ENCODE assay signal across 16 cellular contexts in genomic region chr16:50288920-50289319, GRCh38.
"Had no signal": no experiment of that assay in that cellular context is flagged by ENCODE, and none has a peak within 500 bp of the region (broad histone marks: within the 10 kb centered on the region; RNA-seq: fewer than 3 reads in every experiment).

No MANE protein-coding gene starts in this region.

- ATAC-seq: right cardiac atrium had no signal

- H3K27me3 ChIP-seq: brain microvascular endothelial cell, SJSA1, suprapubic skin, upper lobe of left lung had no signal

- DNase-seq: activated CD4-positive, alpha-beta T cell treated with anti-CD3 and anti-CD28 coated beads for 48 hours; activated gamma-delta T cell treated with Interleukin-2 at 50 U/mL for 16 hours; activated T-cell treated with anti-CD3 and anti-CD28 coated beads, Interleukin-2, amount 50 U/mL, for 1 hour; amygdala; brain microvascular endothelial cell; cerebellar nuclear complex; dermis blood vessel endothelial cell; endodermal cell; erythroblast; kidney glomerular epithelial cell; stimulated activated naive CD4-positive, alpha-beta T cell; upper lobe of left lung had no signal

- H3K27ac Mint-ChIP-seq: endodermal cell had no signal

- H3K9me3 ChIP-seq: SJSA1, suprapubic skin, upper lobe of left lung had no signal

- H3K4me3 ChIP-seq: SJSA1, smooth muscle cell, suprapubic skin, upper lobe of left lung had no signal

- H3K4me3 Mint-ChIP-seq: endodermal cell had no signal

- H3K4me1 ChIP-seq: SJSA1 had no signal

- H3K27ac ChIP-seq: brain microvascular endothelial cell, SJSA1, suprapubic skin, upper lobe of left lung had no signal

- H3K4me1 Mint-ChIP-seq: endodermal cell had no signal
